ENCODE assay signal across 1 cellular context in the genomic region with DNA sequence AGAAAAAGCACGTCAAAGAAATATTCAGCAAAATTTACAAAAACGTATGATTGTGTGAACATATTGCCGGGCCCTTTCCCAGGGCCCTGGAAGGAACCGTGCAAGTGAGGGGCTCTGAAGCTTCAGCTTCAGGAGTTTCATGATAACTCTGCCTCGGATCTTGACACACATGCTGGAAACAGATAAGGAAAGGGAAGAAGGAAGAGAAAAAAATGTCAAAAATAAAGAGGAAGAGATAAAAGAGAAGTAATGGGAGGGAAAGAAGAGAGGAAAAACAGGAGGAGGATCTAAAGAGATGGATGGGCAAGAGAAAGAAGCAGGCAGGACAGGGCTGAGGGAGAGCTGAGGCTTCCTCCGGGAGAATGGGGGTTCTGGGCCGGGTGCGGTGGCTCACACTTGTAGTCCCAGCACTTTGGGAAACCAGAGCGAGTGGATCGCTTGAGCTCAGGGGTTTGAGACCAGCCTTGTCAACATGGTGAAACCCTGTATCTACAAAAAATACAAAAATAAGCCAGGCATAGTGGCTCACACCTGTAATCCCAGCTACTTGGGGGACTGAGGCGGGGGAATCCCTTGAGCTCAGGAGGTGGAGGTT.
TF ChIP-seq lines count a peak whose summit lies in the region.

No MANE protein-coding gene starts in this region.

TF ChIP-seq in K562, 482 proteins besides CTCF, POLR2A, EP300 and RAD21 (continued from another document):
- TF ChIP-seq, protein P1, sequence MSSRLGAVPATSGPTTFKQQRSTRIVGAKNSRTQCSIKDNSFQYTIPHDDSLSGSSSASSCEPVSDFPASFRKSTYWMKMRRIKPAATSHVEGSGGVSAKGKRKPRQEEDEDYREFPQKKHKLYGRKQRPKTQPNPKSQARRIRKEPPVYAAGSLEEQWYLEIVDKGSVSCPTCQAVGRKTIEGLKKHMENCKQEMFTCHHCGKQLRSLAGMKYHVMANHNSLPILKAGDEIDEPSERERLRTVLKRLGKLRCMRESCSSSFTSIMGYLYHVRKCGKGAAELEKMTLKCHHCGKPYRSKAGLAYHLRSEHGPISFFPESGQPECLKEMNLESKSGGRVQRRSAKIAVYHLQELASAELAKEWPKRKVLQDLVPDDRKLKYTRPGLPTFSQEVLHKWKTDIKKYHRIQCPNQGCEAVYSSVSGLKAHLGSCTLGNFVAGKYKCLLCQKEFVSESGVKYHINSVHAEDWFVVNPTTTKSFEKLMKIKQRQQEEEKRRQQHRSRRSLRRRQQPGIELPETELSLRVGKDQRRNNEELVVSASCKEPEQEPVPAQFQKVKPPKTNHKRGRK (tag; IDR thresholded peaks at IDR 0.05), result peak; percentile 52; the same call in 1 of the 2 replicates
- TF ChIP-seq, protein P2, sequence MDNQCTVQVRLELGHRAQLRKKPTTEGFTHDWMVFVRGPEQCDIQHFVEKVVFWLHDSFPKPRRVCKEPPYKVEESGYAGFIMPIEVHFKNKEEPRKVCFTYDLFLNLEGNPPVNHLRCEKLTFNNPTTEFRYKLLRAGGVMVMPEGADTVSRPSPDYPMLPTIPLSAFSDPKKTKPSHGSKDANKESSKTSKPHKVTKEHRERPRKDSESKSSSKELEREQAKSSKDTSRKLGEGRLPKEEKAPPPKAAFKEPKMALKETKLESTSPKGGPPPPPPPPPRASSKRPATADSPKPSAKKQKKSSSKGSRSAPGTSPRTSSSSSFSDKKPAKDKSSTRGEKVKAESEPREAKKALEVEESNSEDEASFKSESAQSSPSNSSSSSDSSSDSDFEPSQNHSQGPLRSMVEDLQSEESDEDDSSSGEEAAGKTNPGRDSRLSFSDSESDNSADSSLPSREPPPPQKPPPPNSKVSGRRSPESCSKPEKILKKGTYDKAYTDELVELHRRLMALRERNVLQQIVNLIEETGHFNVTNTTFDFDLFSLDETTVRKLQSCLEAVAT (IDR thresholded peaks at IDR 0.05), result peak in 1 of 2 experiments; percentile 44; a peak in 1 of 4 replicates
- TF ChIP-seq BCOR (IDR thresholded peaks at IDR 0.05) (0 out of 2 replicates have a peak, but pooled peaks have one; percentile 20), KDM2B (CRISPR knock-in tag; IDR thresholded peaks at IDR 0.05) (no peak), PTBP1 (IDR thresholded peaks at IDR 0.05; ENCODE audit: low read depth, low read length) (no peak), CBFA2T3 (IDR thresholded peaks at IDR 0.05) (peak; percentile 77), SMARCE1 (IDR thresholded peaks at IDR 0.05) (peak; percentile 71; the same call in 1 of the 2 replicates), CBFA2T2 (conservative IDR thresholded peaks at IDR 0.05) (peak; percentile 46; the same call in 1 of the 2 replicates), CTBP1 (IDR thresholded peaks at IDR 0.05; ENCODE audit: borderline replicate concordance) (peak; percentile 27; the same call in 1 of the 2 replicates), MYBL2 (IDR thresholded peaks at IDR 0.05; ENCODE audit: low read depth) (no peak), MYBL2 (CRISPR knock-in tag; IDR thresholded peaks at IDR 0.05; ENCODE audit: borderline replicate concordance) (no peak), SMARCA4 (IDR thresholded peaks at IDR 0.05) (peak; percentile 81), ZBTB7A (IDR thresholded peaks at IDR 0.05; ENCODE audit: borderline replicate concordance, control insufficient read depth, low read depth, low read length) (no peak), TEAD4 (IDR thresholded peaks at IDR 0.05; ENCODE audit: low read length) (peak; percentile 58; the same call in 1 of the 2 replicates), TEAD4 (CRISPR knock-in tag; IDR thresholded peaks at IDR 0.05; ENCODE audit: borderline replicate concordance) (no peak), MTA2 (IDR thresholded peaks at IDR 0.05; ENCODE audit: low read depth) (peak; percentile 67), TAL1 (IDR thresholded peaks at IDR 0.05) (peak; percentile 73), LEF1 (IDR thresholded peaks at IDR 0.05) (0 out of 2 replicates have a peak, but pooled peaks have one; percentile 23), SRSF3 (IDR thresholded peaks at IDR 0.05; ENCODE audit: insufficient read depth, low read length) (no peak), HDAC2 (IDR thresholded peaks at IDR 0.05) (0 out of 2 replicates have a peak, but pooled peaks have one; percentile 30), TCF3 (CRISPR knock-in tag; IDR thresholded peaks at IDR 0.05) (peak; percentile 59), ETV6 (IDR thresholded peaks at IDR 0.05; ENCODE audit: borderline replicate concordance in 1 of 2, low read depth in 2 of 2, low read length in 1 of 2) (0 out of 4 replicates have a peak, but pooled peaks have one; percentile 21 to 23), ETV6 (CRISPR knock-in tag; IDR thresholded peaks at IDR 0.05; ENCODE audit: borderline replicate concordance) (no peak), TAF15 (IDR thresholded peaks at IDR 0.05; ENCODE audit: low read depth, low read length) (no peak), MTA1 (IDR thresholded peaks at IDR 0.05; ENCODE audit: borderline replicate concordance) (0 out of 2 replicates have a peak, but pooled peaks have one; percentile 33), DPF2 (IDR thresholded peaks at IDR 0.05) (peak; percentile 77), TRIM24 (IDR thresholded peaks at IDR 0.05) (peak in 1 of 2 experiments; percentile 26; a peak in 1 of 4 replicates), PHF21A (IDR thresholded peaks at IDR 0.05; ENCODE audit: borderline replicate concordance, low read depth) (no peak), RCOR1 (IDR thresholded peaks at IDR 0.05; ENCODE audit: borderline replicate concordance in 1 of 2, low read depth in 2 of 2, low read length in 2 of 2) (0 out of 4 replicates have a peak, but pooled peaks of 1 of the 2 experiments have one; percentile 13)
- TF ChIP-seq, protein P3, sequence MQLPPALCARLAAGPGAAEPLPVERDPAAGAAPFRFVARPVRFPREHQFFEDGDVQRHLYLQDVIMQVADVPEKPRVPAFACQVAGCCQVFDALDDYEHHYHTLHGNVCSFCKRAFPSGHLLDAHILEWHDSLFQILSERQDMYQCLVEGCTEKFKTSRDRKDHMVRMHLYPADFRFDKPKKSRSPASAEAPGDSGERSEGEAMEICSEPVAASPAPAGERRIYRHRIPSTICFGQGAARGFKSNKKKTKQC (CRISPR knock-in tag; IDR thresholded peaks at IDR 0.05), result no peak
- TF ChIP-seq, protein P4, sequence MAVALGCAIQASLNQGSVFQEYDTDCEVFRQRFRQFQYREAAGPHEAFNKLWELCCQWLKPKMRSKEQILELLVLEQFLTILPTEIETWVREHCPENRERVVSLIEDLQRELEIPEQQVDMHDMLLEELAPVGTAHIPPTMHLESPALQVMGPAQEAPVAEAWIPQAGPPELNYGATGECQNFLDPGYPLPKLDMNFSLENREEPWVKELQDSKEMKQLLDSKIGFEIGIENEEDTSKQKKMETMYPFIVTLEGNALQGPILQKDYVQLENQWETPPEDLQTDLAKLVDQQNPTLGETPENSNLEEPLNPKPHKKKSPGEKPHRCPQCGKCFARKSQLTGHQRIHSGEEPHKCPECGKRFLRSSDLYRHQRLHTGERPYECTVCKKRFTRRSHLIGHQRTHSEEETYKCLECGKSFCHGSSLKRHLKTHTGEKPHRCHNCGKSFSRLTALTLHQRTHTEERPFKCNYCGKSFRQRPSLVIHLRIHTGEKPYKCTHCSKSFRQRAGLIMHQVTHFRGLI (CRISPR knock-in tag; IDR thresholded peaks at IDR 0.05), result no peak
- TF ChIP-seq, protein P5, sequence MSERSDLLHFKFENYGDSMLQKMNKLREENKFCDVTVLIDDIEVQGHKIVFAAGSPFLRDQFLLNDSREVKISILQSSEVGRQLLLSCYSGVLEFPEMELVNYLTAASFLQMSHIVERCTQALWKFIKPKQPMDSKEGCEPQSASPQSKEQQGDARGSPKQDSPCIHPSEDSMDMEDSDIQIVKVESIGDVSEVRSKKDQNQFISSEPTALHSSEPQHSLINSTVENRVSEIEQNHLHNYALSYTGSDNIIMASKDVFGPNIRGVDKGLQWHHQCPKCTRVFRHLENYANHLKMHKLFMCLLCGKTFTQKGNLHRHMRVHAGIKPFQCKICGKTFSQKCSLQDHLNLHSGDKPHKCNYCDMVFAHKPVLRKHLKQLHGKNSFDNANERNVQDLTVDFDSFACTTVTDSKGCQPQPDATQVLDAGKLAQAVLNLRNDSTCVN (CRISPR knock-in tag; IDR thresholded peaks at IDR 0.05), result 0 out of 2 replicates have a peak, but pooled peaks have one; percentile 11
- TF ChIP-seq, protein P6, sequence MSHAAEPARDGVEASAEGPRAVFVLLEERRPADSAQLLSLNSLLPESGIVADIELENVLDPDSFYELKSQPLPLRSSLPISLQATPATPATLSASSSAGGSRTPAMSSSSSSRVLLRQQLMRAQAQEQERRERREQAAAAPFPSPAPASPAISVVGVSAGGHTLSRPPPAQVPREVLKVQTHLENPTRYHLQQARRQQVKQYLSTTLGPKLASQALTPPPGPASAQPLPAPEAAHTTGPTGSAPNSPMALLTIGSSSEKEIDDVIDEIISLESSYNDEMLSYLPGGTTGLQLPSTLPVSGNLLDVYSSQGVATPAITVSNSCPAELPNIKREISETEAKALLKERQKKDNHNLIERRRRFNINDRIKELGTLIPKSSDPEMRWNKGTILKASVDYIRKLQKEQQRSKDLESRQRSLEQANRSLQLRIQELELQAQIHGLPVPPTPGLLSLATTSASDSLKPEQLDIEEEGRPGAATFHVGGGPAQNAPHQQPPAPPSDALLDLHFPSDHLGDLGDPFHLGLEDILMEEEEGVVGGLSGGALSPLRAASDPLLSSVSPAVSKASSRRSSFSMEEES (CRISPR knock-in tag; IDR thresholded peaks at IDR 0.05), result no peak
